In the genomic region with DNA sequence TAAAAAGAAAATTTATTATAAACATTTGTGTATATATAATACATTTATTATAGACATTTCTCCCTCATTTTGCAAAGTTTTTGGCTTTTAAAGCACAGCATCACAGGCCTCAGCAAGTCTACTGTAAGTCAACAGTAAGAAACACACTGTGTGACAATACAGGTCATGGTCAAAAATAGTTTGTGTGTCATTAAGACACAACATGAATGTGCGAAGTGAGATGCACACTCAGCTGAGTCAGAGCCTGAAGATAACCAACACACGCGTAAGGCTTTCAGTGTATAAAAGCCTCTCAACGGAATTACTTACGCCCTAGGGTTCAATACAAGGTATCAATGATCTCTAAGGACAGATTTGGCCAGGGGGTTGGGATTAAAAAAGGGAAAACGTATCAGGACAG, we compare ENCODE assay signal across 24 cellular contexts.
"Had no signal": no experiment of that assay in that cellular context is flagged by ENCODE, and none has a peak within 500 bp of the region (broad histone marks: within the 10 kb centered on the region; RNA-seq: fewer than 3 reads in every experiment).

No MANE protein-coding gene starts in this region.

- H3K27me3 Mint-ChIP-seq: activated B cell treated with CpG ODN at 0.5 μM for 24 hours; activated CD8-positive, alpha-beta memory T cell treated with anti-CD3 and anti-CD28 coated beads, Interleukin-2, amount 10 ng/mL, durations not matched to agents 7 days and 5 days; activated naive CD4-positive, alpha-beta T cell treated with anti-CD3 and anti-CD28 coated beads, Interleukin-2, amount 10 ng/mL, durations not matched to agents 7 days and 5 days; activated naive CD8-positive, alpha-beta T cell treated with anti-CD3 and anti-CD28 coated beads for 36 hours; T-helper 17 cell had no signal

- H3K36me3 ChIP-seq: MG63 had no signal

- H3K27ac Mint-ChIP-seq: activated B cell treated with CpG ODN at 0.5 μM for 24 hours; activated CD8-positive, alpha-beta memory T cell treated with anti-CD3 and anti-CD28 coated beads, Interleukin-2, amount 10 ng/mL, durations not matched to agents 7 days and 5 days; activated naive CD4-positive, alpha-beta T cell treated with anti-CD3 and anti-CD28 coated beads, Interleukin-2, amount 10 ng/mL, durations not matched to agents 7 days and 5 days; activated naive CD8-positive, alpha-beta T cell treated with anti-CD3 and anti-CD28 coated beads for 36 hours; activated T-helper 2 cell treated with anti-CD3 and anti-CD28 coated beads, Interferon-gamma antibody, Interleukin-2, Interleukin-4, amounts not matched to agents 10 μg/mL and 5 μg/mL and 100 μg/mL, durations not matched to agents 14 hours and 24 hours and 36 hours had no signal

- H3K4me1 Mint-ChIP-seq: activated naive CD4-positive, alpha-beta T cell treated with anti-CD3 and anti-CD28 coated beads, Interleukin-2, amount 10 ng/mL, durations not matched to agents 7 days and 5 days had no signal

- H3K27me3 ChIP-seq: MG63 had no signal

- H3K9me3 ChIP-seq: MG63 had no signal

- ATAC-seq: activated CD8-positive, alpha-beta memory T cell treated with anti-CD3 and anti-CD28 coated beads, Interleukin-2, amount 10 ng/mL, durations not matched to agents 7 days and 5 days; activated T-cell treated with anti-CD3 and anti-CD28 coated beads, Interleukin-2, amount 50 U/mL, for 4 hours; PC-3; T-helper 17 cell had no signal

- H3K4me3 ChIP-seq: MG63 had no signal

- DNase-seq: activated B cell treated with CpG ODN at 0.5 μM for 24 hours; activated CD4-positive, alpha-beta T cell treated with anti-CD3 and anti-CD28 coated beads for 1 hour; activated CD4-positive, alpha-beta T cell treated with anti-CD3 and anti-CD28 coated beads, Interleukin-2, amount 50 U/mL, for 1 hour; activated CD8-positive, alpha-beta memory T cell treated with anti-CD3 and anti-CD28 coated beads, Interleukin-2, amount 10 ng/mL, durations not matched to agents 7 days and 5 days; activated gamma-delta T cell treated with Interleukin-2 at 50 U/mL for 16 hours; activated naive CD4-positive, alpha-beta T cell treated with anti-CD3 and anti-CD28 coated beads, Interleukin-2, amount 10 ng/mL, durations not matched to agents 7 days and 5 days; activated naive CD8-positive, alpha-beta T cell treated with anti-CD3 and anti-CD28 coated beads for 36 hours; activated T-cell treated with anti-CD3 and anti-CD28 coated beads, Interleukin-2, amount 50 U/mL, for 4 hours; cerebellar nuclear complex; MG63; MV-4-11; NCI-H1092 treated with DMSO at 0.1 percent for 48 hours; NCI-H1417 treated with DMSO at 0.1 percent for 48 hours; NCI-H1694; NCI-H2029; NCI-H2107; NCI-H345; NCI-H510A; NCI-H526 treated with DMSO at 0.1 percent for 48 hours; PC-3; SHP77 treated with DMSO at 0.1 percent for 48 hours; T-helper 17 cell; T-helper 9 cell had no signal

- H3K9me3 Mint-ChIP-seq: activated B cell treated with CpG ODN at 0.5 μM for 24 hours; activated naive CD4-positive, alpha-beta T cell treated with anti-CD3 and anti-CD28 coated beads, Interleukin-2, amount 10 ng/mL, durations not matched to agents 7 days and 5 days; activated naive CD8-positive, alpha-beta T cell treated with anti-CD3 and anti-CD28 coated beads for 36 hours; activated T-cell treated with anti-CD3 and anti-CD28 coated beads, Interleukin-2, amount 50 U/mL, for 4 hours; activated T-helper 2 cell treated with anti-CD3 and anti-CD28 coated beads, Interferon-gamma antibody, Interleukin-2, Interleukin-4, amounts not matched to agents 10 μg/mL and 5 μg/mL and 100 μg/mL, durations not matched to agents 14 hours and 24 hours and 36 hours had no signal

- H3K4me3 Mint-ChIP-seq: activated B cell treated with CpG ODN at 0.5 μM for 24 hours; activated CD8-positive, alpha-beta memory T cell treated with anti-CD3 and anti-CD28 coated beads, Interleukin-2, amount 10 ng/mL, durations not matched to agents 7 days and 5 days; activated naive CD4-positive, alpha-beta T cell treated with anti-CD3 and anti-CD28 coated beads, Interleukin-2, amount 10 ng/mL, durations not matched to agents 7 days and 5 days; activated naive CD8-positive, alpha-beta T cell treated with anti-CD3 and anti-CD28 coated beads for 36 hours; activated T-cell treated with anti-CD3 and anti-CD28 coated beads, Interleukin-2, amount 50 U/mL, for 4 hours; T-helper 17 cell had no signal
